In the genomic region with DNA sequence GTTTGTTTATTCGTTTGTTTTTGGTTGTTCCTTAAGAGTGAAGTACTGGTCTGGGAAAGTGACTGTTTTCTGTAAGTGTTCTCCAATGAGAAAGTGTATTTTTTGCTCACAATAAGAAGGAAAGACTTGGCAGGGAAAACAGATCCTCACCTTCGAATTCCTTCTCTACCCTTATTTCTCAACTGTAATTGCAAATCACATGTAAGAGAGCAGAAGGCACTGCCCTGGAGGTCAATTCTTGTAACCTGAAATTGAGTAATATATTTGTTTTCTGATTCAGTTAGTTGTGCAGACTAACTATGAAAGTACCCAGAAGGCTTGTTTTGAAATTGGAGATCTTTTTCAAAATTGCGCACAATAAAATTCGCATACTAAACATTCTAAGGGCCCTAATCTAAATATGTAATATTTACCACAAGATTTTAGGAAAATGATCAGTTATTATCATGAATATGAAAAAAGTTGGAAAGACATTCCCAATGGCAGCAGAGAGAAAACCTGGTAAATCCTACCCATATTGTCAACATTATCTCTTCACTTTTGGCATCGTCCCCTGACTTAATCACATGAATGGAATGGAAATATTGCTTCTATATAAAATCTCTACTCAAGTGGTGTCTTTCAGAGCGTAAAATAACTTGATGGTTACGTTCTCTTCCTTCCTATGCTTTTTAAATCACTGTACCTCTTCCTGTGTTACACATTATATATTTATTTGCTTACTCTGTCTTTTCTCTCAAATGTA, we compare ENCODE assay signal across 36 cellular contexts. TPM values are rescaled to one million over a fixed set of nuclear protein-coding genes. Genes with fewer than 3 reads are reported as not detected.
A peak's percentile ranks its signal among the peaks of the same experiment; 100 is the strongest.
DNase-seq lines count a peak whose midpoint lies in the region; ATAC-seq, FAIRE-seq and TF ChIP-seq lines count a peak whose summit lies in the region.
"Had no signal": no experiment of that assay in that cellular context is flagged by ENCODE, and none has a peak within 500 bp of the region (broad histone marks: within the 10 kb centered on the region; RNA-seq: fewer than 3 reads in every experiment).

No MANE protein-coding gene starts in this region.

- intact Hi-C loops in PC-3 (cut with micrococcal nuclease) (loop anchor here (1.0 kb wide), 4 partner anchors 11 to 50 kb away; no protein-coding TSS in a partner anchor), HepG2 (cut with micrococcal nuclease; ENCODE audit: unreplicated experiment) (loop anchor here (1.0 to 2.0 kb wide), 2 partner anchors 11 to 17 kb away; no protein-coding TSS in a partner anchor), psoas muscle (cut with DNase I) (no loop called here), ovary (cut with DNase I) (loop anchor here in 1 of 4 donors (5.0 kb wide), 1 partner anchor 42 kb away; no protein-coding TSS in a partner anchor)

- CTCF ChIA-PET in A549 (lab: Yijun Ruan, JAX) (interaction anchor here (0.9 to 1.4 kb wide), 3 partner anchors 20 to 51 kb away, joined by 3 to 8 read pairs (median 3); no protein-coding TSS in a partner anchor), PC-3 (lab: Charles Lee) (interaction anchor here (0.5 to 0.7 kb wide), 2 partner anchors 29 to 30 kb away, joined by 3 to 6 read pairs; no protein-coding TSS in a partner anchor), HepG2 (lab: Yijun Ruan, JAX; ENCODE audit: low intra/inter-chr PET ratio, low total read pairs) (no interaction called here)

- POLR2A ChIA-PET in A549 (lab: Yijun Ruan, JAX) (interaction anchor here (0.5 to 1.0 kb wide), 2 partner anchors 14 to 29 kb away, joined by 3 to 4 read pairs; no protein-coding TSS in a partner anchor), PC-3 (lab: Charles Lee; ENCODE audit: unreplicated experiment) (no interaction called here), HepG2 (lab: Yijun Ruan, JAX) (interaction anchor here (0.7 to 2.6 kb wide), 6 partner anchors 10 to 20 kb away, joined by 3 to 8 read pairs (median 4); no protein-coding TSS in a partner anchor)

- no peaks in the 10 kb centered on the region for H3K9me2 ChIP-seq in PC-3 (replicated peaks; ENCODE audit: low read length)

- WGBS in A549 (ENCODE audit: missing lambda C conversion rate) = 3% methylated on average over 7 of the region's 7 CpGs
- WGBS in HepG2 (ENCODE audit: low lambda C conversion rate) = 77% methylated on average over 7 of the region's 7 CpGs
- WGBS in psoas muscle, 3 donors = 92 to 95% (median 94%) methylated on average over 7 of the region's 7 CpGs
- WGBS in ovary, 3 donors = 94 to 96% (median 95%) methylated on average over 7 of the region's 7 CpGs

- H3K9ac ChIP-seq in PC-3 (ENCODE audit: low read length) = peak overlapping the region; percentile 78
- H3K9ac ChIP-seq in HepG2 (ENCODE audit: insufficient read depth, low read depth, low read length) = no peak overlapping the region
- H3K9ac ChIP-seq: KMS-11 had no signal

- no peaks in the 10 kb centered on the region for H3K36me3 ChIP-seq in PC-3 (ENCODE audit: low read depth, low read length)
- peaks cover 6 to 39% of the 10 kb centered on the region in 2 experiments for H3K36me3 ChIP-seq in HepG2 (replicated peaks in 1 of 2; ENCODE audit: control insufficient read depth in 1 of 2, insufficient read depth in 2 of 2, low read length in 2 of 2)
- peaks cover 0 to 17% of the 10 kb centered on the region in 2 donors for H3K36me3 ChIP-seq in psoas muscle (ENCODE audit: insufficient read depth in 1 of 2, low read depth in 1 of 2)
- H3K36me3 ChIP-seq in ovary = no peaks in the 10 kb centered on the region
- H3K36me3 ChIP-seq: colonic mucosa, thoracic aorta, WERI-Rb-1 had no signal

- DNase-seq in A549 (ENCODE audit: low read depth in 1 of 2, low spot score in 1 of 2) = peak; percentile 32 to 89
- DNase-seq in PC-3 = peak; percentile 89
- DNase-seq in choroid plexus epithelial cell (ENCODE audit: low read depth) = peak; percentile 63
- peak; percentile 79 for DNase-seq in HepG2 (ENCODE audit: low spot score)
- no peak for DNase-seq in natural killer cell treated with Interleukin-12 subunit alpha and Interleukin-12 subunit beta and Interleukin-15 and Interleukin-18, amount 100 ng/mL, for 72 hours (ENCODE audit: low spot score)
- no peak for DNase-seq in psoas muscle
- no peak for DNase-seq in ovary
- DNase-seq in stimulated activated CD4-positive, alpha-beta T cell treated with anti-CD3 and anti-CD28 coated beads, Interleukin-4, amount 100 ng/mL, for 24 hours = no peak
- DNase-seq: 8988T; activated CD4-positive, alpha-beta T cell treated with anti-CD3 and anti-CD28 coated beads for 48 hours; CD4-positive, alpha-beta T cell; colonic mucosa; effector CD8-positive, alpha-beta T cell; erythroblast; foreskin melanocyte; heart left ventricle; lower lobe of right lung; midbrain; naive thymus-derived CD4-positive, alpha-beta T cell; NCI-H146; NCI-H2107; NCI-H774; occipital lobe; stimulated activated naive CD8-positive, alpha-beta T cell treated with anti-CD3 and anti-CD28 coated beads, Interleukin-15, Interleukin-2, amounts not matched to agents 100 U/mL and 50 U/mL, for 24 hours; T1000; WERI-Rb-1 had no signal

- peak; percentile 23 for FAIRE-seq in A549 (lab: Jason Lieb, UNC)
- FAIRE-seq in HepG2 (lab: Jason Lieb, UNC) = no peak
- FAIRE-seq: GM18507, GM19239, keratinocyte, urothelium cell line had no signal

- H3K4me3 ChIP-seq in A549 (peak overlapping the region; percentile 3; the same call in 1 of the 3 replicates), PC-3 (ENCODE audit: low read length) (peak overlapping the region; percentile 3; the same call in 1 of the 2 replicates), choroid plexus epithelial cell (ENCODE audit: low read depth, low read length) (no peak overlapping the region), HepG2 (replicated peaks in 1 of 3; ENCODE audit: insufficient read depth in 1 of 3, low read depth in 2 of 3, low read length in 3 of 3) (no peak overlapping the region), psoas muscle (no peak overlapping the region), ovary (no peak overlapping the region)
- H3K4me3 ChIP-seq: colonic mucosa, heart left ventricle, lower lobe of right lung, SJSA1, smooth muscle cell, thoracic aorta had no signal

- H3K79me2 ChIP-seq in PC-3 (ENCODE audit: low read length) = no peaks in the 10 kb centered on the region
- H3K79me2 ChIP-seq in HepG2 (ENCODE audit: insufficient read depth, low read length) = peaks cover 89% of the 10 kb centered on the region

- H3K9me3 Mint-ChIP-seq in natural killer cell treated with Interleukin-12 subunit alpha and Interleukin-12 subunit beta and Interleukin-15 and Interleukin-18, amount 100 ng/mL, for 72 hours = peaks cover 14% of the 10 kb centered on the region

- H3K4me1 Mint-ChIP-seq in natural killer cell treated with Interleukin-12 subunit alpha and Interleukin-12 subunit beta and Interleukin-15 and Interleukin-18, amount 100 ng/mL, for 72 hours (ENCODE audit: low read depth in 2 of 2) = no peaks in the 10 kb centered on the region
- H3K4me1 Mint-ChIP-seq: activated naive CD4-positive, alpha-beta T cell treated with anti-CD3 and anti-CD28 coated beads, Interleukin-2, amount 50 U/mL, for 24 hours had no signal

- H4K20me1 ChIP-seq in PC-3 (ENCODE audit: low read length) = no peaks in the 10 kb centered on the region
- H4K20me1 ChIP-seq in HepG2 (ENCODE audit: insufficient read depth, low read length) = no peaks in the 10 kb centered on the region; the same call in 1 of the 2 replicates

- peaks cover 6% of the 10 kb centered on the region for H3K36me3 Mint-ChIP-seq in natural killer cell treated with Interleukin-12 subunit alpha and Interleukin-12 subunit beta and Interleukin-15 and Interleukin-18, amount 100 ng/mL, for 72 hours
- H3K36me3 Mint-ChIP-seq: activated naive CD4-positive, alpha-beta T cell treated with anti-CD3 and anti-CD28 coated beads, Interleukin-2, amount 50 U/mL, for 24 hours had no signal

- TF ChIP-seq CTCF in A549 (IDR thresholded peaks at IDR 0.05) (no peak), PC-3 (conservative IDR thresholded peaks at IDR 0.05; ENCODE audit: low read depth, low read length) (no peak), choroid plexus epithelial cell (conservative IDR thresholded peaks at IDR 0.05; ENCODE audit: low read depth, low read length) (no peak), HepG2 (CRISPR knock-in tag; IDR thresholded peaks at IDR 0.05) (no peak), psoas muscle (IDR thresholded peaks at IDR 0.05) (no peak), ovary (IDR thresholded peaks at IDR 0.05) (no peak)

- BruUV-seq in PC-3 (replicated peaks; lab: Mats Ljungman, UMichigan) = TSS peak; percentile 36
- TSS peak; percentile 1 for BruUV-seq in HepG2 (replicated peaks; lab: Mats Ljungman, UMichigan)

- H3K27ac ChIP-seq in A549 (peak overlapping the region; percentile 75 to 86), PC-3 (ENCODE audit: low read length) (peak overlapping the region; percentile 96), HepG2 (ENCODE audit: extremely low read length, insufficient read depth, low read length) (peak overlapping the region; percentile 26), psoas muscle (no peak overlapping the region), ovary (no peak overlapping the region)
- H3K27ac ChIP-seq: colonic mucosa, heart left ventricle, HL-60, KMS-11, lower lobe of right lung, SJSA1, thoracic aorta, WERI-Rb-1 had no signal

- no peak overlapping the region for H2AFZ ChIP-seq in PC-3 (ENCODE audit: low read length)
- no peak overlapping the region for H2AFZ ChIP-seq in HepG2 (ENCODE audit: low read length)

- no peak overlapping the region for H3K4me3 Mint-ChIP-seq in natural killer cell treated with Interleukin-12 subunit alpha and Interleukin-12 subunit beta and Interleukin-15 and Interleukin-18, amount 100 ng/mL, for 72 hours
- H3K4me3 Mint-ChIP-seq: activated naive CD4-positive, alpha-beta T cell treated with anti-CD3 and anti-CD28 coated beads, Interleukin-2, amount 50 U/mL, for 24 hours; CD4-positive, alpha-beta T cell; naive thymus-derived CD4-positive, alpha-beta T cell had no signal

- no peaks in the 10 kb centered on the region for H3K27me3 ChIP-seq in PC-3 (ENCODE audit: low read length)
- no peaks in the 10 kb centered on the region for H3K27me3 ChIP-seq in HepG2 (ENCODE audit: control insufficient read depth in 1 of 2, insufficient read depth in 2 of 2, low read length in 2 of 2)
- H3K27me3 ChIP-seq in psoas muscle (ENCODE audit: insufficient read depth in 3 of 3, low read length in 2 of 3) = no peaks in the 10 kb centered on the region
- H3K27me3 ChIP-seq in ovary = no peaks in the 10 kb centered on the region
- H3K27me3 ChIP-seq: colonic mucosa, heart left ventricle, SJSA1 had no signal

- peaks cover 17% of the 10 kb centered on the region for H3F3A ChIP-seq in PC-3 (ENCODE audit: low read length, unreplicated experiment)

- TF ChIP-seq POLR2A in A549 (IDR thresholded peaks at IDR 0.05; ENCODE audit: low read length) (no peak), HepG2 (IDR thresholded peaks at IDR 0.05; ENCODE audit: insufficient read depth in 1 of 2, low read depth in 2 of 2, low read length in 2 of 2) (0 out of 4 replicates have a peak, but pooled peaks of 1 of the 2 experiments have one; percentile 15), ovary (IDR thresholded peaks at IDR 0.05) (no peak)

- TF ChIP-seq EP300 in A549 (IDR thresholded peaks at IDR 0.05) (peak; percentile 93; a peak in 4 of 5 replicates), HepG2 (IDR thresholded peaks at IDR 0.05; ENCODE audit: low read depth in 2 of 2, low read length in 2 of 2) (peak; percentile 73 to 90; a peak in 3 of 4 replicates), HepG2 (CRISPR knock-in tag; IDR thresholded peaks at IDR 0.05; ENCODE audit: borderline replicate concordance) (peak; percentile 71; the same call in 1 of the 2 replicates), ovary (IDR thresholded peaks at IDR 0.05) (no peak)

- ATAC-seq in A549 (peak; percentile 87 to 94), PC-3 (peak; percentile 78), HepG2 (peak; percentile 84), psoas muscle (no peak)
- no peak for ATAC-seq in natural killer cell treated with Interleukin-12 subunit alpha and Interleukin-12 subunit beta and Interleukin-15 and Interleukin-18, amount 100 ng/mL, for 72 hours
- ATAC-seq: heart left ventricle; naive thymus-derived CD4-positive, alpha-beta T cell; stimulated activated naive CD8-positive, alpha-beta T cell treated with anti-CD3 and anti-CD28 coated beads, Interleukin-15, Interleukin-2, amounts not matched to agents 100 U/mL and 50 U/mL, for 24 hours had no signal

- H3K4me1 ChIP-seq in A549 (peaks cover 67% of the 10 kb centered on the region), PC-3 (ENCODE audit: insufficient read depth, low read length) (peaks cover 52% of the 10 kb centered on the region), HepG2 (ENCODE audit: insufficient read depth, low read length) (peaks cover 92% of the 10 kb centered on the region), psoas muscle (peaks cover 6% of the 10 kb centered on the region), ovary (ENCODE audit: insufficient read depth) (no peaks in the 10 kb centered on the region)
- H3K4me1 ChIP-seq: colonic mucosa had no signal

- TF ChIP-seq RAD21 in A549 (conservative IDR thresholded peaks at IDR 0.05 in 1 of 2, IDR thresholded peaks at IDR 0.05 in 1 of 2) = peak; percentile 7 to 48
- no peak for TF ChIP-seq RAD21 in HepG2 (CRISPR knock-in tag; IDR thresholded peaks at IDR 0.05)

- peaks cover 15% of the 10 kb centered on the region; the same call in 2 of the 3 replicates for H3K9me3 ChIP-seq in A549
- no peaks in the 10 kb centered on the region for H3K9me3 ChIP-seq in PC-3 (ENCODE audit: low read length)
- no peaks in the 10 kb centered on the region for H3K9me3 ChIP-seq in HepG2 (ENCODE audit: low read length)
- H3K9me3 ChIP-seq in psoas muscle = no peaks in the 10 kb centered on the region
- no peaks in the 10 kb centered on the region for H3K9me3 ChIP-seq in ovary
- H3K9me3 ChIP-seq: colonic mucosa, lower lobe of right lung, SJSA1, thoracic aorta had no signal

- in situ Hi-C loops in HepG2 (cut with HindIII; ENCODE audit: extremely low pct_ligation_motif_present, low pct_unique_long_range_greater_than_20kb) = loop anchor here (25.0 kb wide), 1 partner anchor 1907 kb away; a partner anchor contains a TSS

- no peaks in the 10 kb centered on the region for H3K27me3 Mint-ChIP-seq in natural killer cell treated with Interleukin-12 subunit alpha and Interleukin-12 subunit beta and Interleukin-15 and Interleukin-18, amount 100 ng/mL, for 72 hours
- H3K27me3 Mint-ChIP-seq: activated naive CD4-positive, alpha-beta T cell treated with anti-CD3 and anti-CD28 coated beads, Interleukin-2, amount 50 U/mL, for 24 hours; CD4-positive, alpha-beta T cell had no signal

- peak overlapping the region; percentile 71 for H3K4me2 ChIP-seq in A549
- peak overlapping the region; percentile 30 for H3K4me2 ChIP-seq in PC-3 (ENCODE audit: low read length)
- no peak overlapping the region; the same call in 1 of the 2 replicates for H3K4me2 ChIP-seq in HepG2 (ENCODE audit: low read depth, low read length)
- H3K4me2 ChIP-seq: KMS-11, smooth muscle cell had no signal

- H3K27ac Mint-ChIP-seq in natural killer cell treated with Interleukin-12 subunit alpha and Interleukin-12 subunit beta and Interleukin-15 and Interleukin-18, amount 100 ng/mL, for 72 hours = no peak overlapping the region
- H3K27ac Mint-ChIP-seq: activated naive CD4-positive, alpha-beta T cell treated with anti-CD3 and anti-CD28 coated beads, Interleukin-2, amount 50 U/mL, for 24 hours; CD4-positive, alpha-beta T cell; naive thymus-derived CD4-positive, alpha-beta T cell had no signal

RNA-seq across cellular contexts. Expression of a gene that starts 24.1 kb away (rescaled TPM):
- 104 and 107 TPM in 2 replicates for polyA plus RNA-seq in A549 (2011; rRNA removed)
- polyA plus RNA-seq in A549 (2012; cell fraction: cytosol; rRNA removed) = 5.3 and 5.4 TPM in 2 replicates
- 4.4 and 8.1 TPM in 2 replicates for polyA plus RNA-seq in A549 (2012; cell fraction: nucleus; rRNA removed)
- 12.3 to 18.7 TPM (median 14.3 TPM) in 3 replicates for polyA plus RNA-seq in A549 (2017; fragmentation: RNase III; extraction: RNeasy Plus Mini Kit Qiagen cat#74134 plus additional on column Dnase treatment)
- polyA minus RNA-seq in A549 (2011; rRNA and poly(A)+ RNA removed) = 49.1 and 67.2 TPM in 2 replicates
- total RNA-seq in PC-3 (2014; rRNA removed) = 15.0 and 16.0 TPM in 2 replicates
- 161 and 301 TPM in 2 replicates for total RNA-seq in HepG2 (2016; rRNA removed; fragmentation: Illumina TruSeq; extraction: Trizol)
- total RNA-seq in HepG2 (2016; cell fraction: cytosol; rRNA removed; fragmentation: Illumina TruSeq; extraction: Trizol; ENCODE audit: low read depth) = 38.3 and 39.3 TPM in 2 replicates
- 172 and 272 TPM in 2 replicates for total RNA-seq in HepG2 (2016; cell fraction: insoluble cytoplasmic fraction; rRNA removed; fragmentation: Illumina TruSeq; extraction: Trizol)
- 52.0 and 70.0 TPM in 2 replicates for total RNA-seq in HepG2 (2016; cell fraction: membrane; rRNA removed; fragmentation: Illumina TruSeq; extraction: Trizol)
- 317 and 356 TPM in 2 replicates for total RNA-seq in HepG2 (2016; cell fraction: nucleus; rRNA removed; fragmentation: Illumina TruSeq; extraction: Trizol)
- polyA plus RNA-seq in HepG2 (2011; rRNA removed) = 404 and 436 TPM in 2 replicates
- 141 and 281 TPM in 2 replicates for polyA plus RNA-seq in HepG2 (2011; cell fraction: cytosol; rRNA removed)
- polyA plus RNA-seq in HepG2 (2011; cell fraction: nucleus; rRNA removed) = 59.5 and 99.9 TPM in 2 replicates
- polyA plus RNA-seq in HepG2 (2012) = 778 and 1,175 TPM in 2 replicates
- polyA plus RNA-seq in HepG2 (2016; cell fraction: cytosol; fragmentation: Illumina TruSeq; extraction: Trizol; ENCODE audit: low read depth) = 23.5 and 25.5 TPM in 2 replicates
- polyA plus RNA-seq in HepG2 (2016; cell fraction: insoluble cytoplasmic fraction; fragmentation: Illumina TruSeq; extraction: Trizol; ENCODE audit: low read depth) = 122 TPM in 2 replicates
- polyA plus RNA-seq in HepG2 (2016; cell fraction: membrane; fragmentation: Illumina TruSeq; extraction: Trizol; ENCODE audit: low read depth) = 32.9 and 33.4 TPM in 2 replicates
- 310 and 322 TPM in 2 replicates for polyA plus RNA-seq in HepG2 (2016; cell fraction: nucleus; fragmentation: Illumina TruSeq; extraction: Trizol; ENCODE audit: insufficient read depth, low read depth)
- 28.8 and 207 TPM in 2 replicates for polyA minus RNA-seq in HepG2 (2011; rRNA and poly(A)+ RNA removed; ENCODE audit: low replicate concordance)
- 198 and 296 TPM in 2 replicates for polyA minus RNA-seq in HepG2 (2011; cell fraction: cytosol; rRNA and poly(A)+ RNA removed)
- polyA minus RNA-seq in HepG2 (2011; cell fraction: nucleus; rRNA and poly(A)+ RNA removed) = 460 and 590 TPM in 2 replicates
- total RNA-seq in natural killer cell treated with Interleukin-12 subunit alpha and Interleukin-12 subunit beta and Interleukin-15 and Interleukin-18, amount 100 ng/mL, for 72 hours = 1 to 10 TPM in 1 of 2 donors, under 1 TPM in 1; 0.56 to 1.9 TPM
- 10 to 100 TPM; 24.1 to 84.6 (median 45.4) TPM for total RNA-seq in psoas muscle
- 10 to 100 TPM; 15.0 to 96.0 (median 15.5) TPM for polyA plus RNA-seq in psoas muscle
- 10 to 100 TPM; 23.3 to 65.0 (median 48.8) TPM for total RNA-seq in ovary
- 10 to 100 TPM; 31.5 to 98.0 TPM for polyA plus RNA-seq in ovary
- polyA plus RNA-seq: naive thymus-derived CD4-positive, alpha-beta T cell had no signal

Comparison
In these comparisons a context has a peak if more than half of its experiments do, and no peak if none do; other contexts are left out.
1. ATAC-seq: peak in A549 (2 of 2), PC-3 (single experiment) and HepG2 (single experiment); none in natural killer cell treated with Interleukin-12 subunit alpha and Interleukin-12 subunit beta and Interleukin-15 and Interleukin-18, amount 100 ng/mL, for 72 hours (0 of 2) and psoas muscle (0 of 4).
2. DNase-seq: peak in A549 (2 of 2), PC-3 (single experiment), choroid plexus epithelial cell (single experiment) and HepG2 (single experiment); none in natural killer cell treated with Interleukin-12 subunit alpha and Interleukin-12 subunit beta and Interleukin-15 and Interleukin-18, amount 100 ng/mL, for 72 hours (single experiment), psoas muscle (0 of 2), ovary (0 of 5) and stimulated activated CD4-positive, alpha-beta T cell treated with anti-CD3 and anti-CD28 coated beads, Interleukin-4, amount 100 ng/mL, for 24 hours (single experiment).
3. H3K27ac ChIP-seq: peak in A549 (2 of 2), PC-3 (single experiment) and HepG2 (single experiment); none in psoas muscle (single experiment) and ovary (0 of 2).
4. H3K4me3 ChIP-seq: peak in A549 (single experiment) and PC-3 (single experiment); none in choroid plexus epithelial cell (single experiment), HepG2 (0 of 3), psoas muscle (single experiment) and ovary (single experiment).
5. intact Hi-C loops: an anchor here in PC-3 (1.0 kb wide) and HepG2 (1.0 to 2.0 kb wide); none called in psoas muscle.